ENCODE assay signal across 8 cellular contexts in genomic region chr2:55134316-55134706, GRCh38.
DNase-seq lines count a peak whose midpoint lies in the region; ATAC-seq and TF ChIP-seq lines count a peak whose summit lies in the region.

No MANE protein-coding gene starts in this region.

- no peaks in the 10 kb centered on the region for H3K9me3 ChIP-seq in colonic mucosa
- no peaks in the 10 kb centered on the region for H3K9me3 ChIP-seq in osteoblast (ENCODE audit: low read depth, low read length)

- no peaks in the 10 kb centered on the region for H4K20me1 ChIP-seq in osteoblast (ENCODE audit: insufficient read depth, low read length)

- H3K27me3 ChIP-seq in GM06990 (replicated peaks; ENCODE audit: control insufficient read depth, insufficient read depth, low read length) (no peaks in the 10 kb centered on the region), HL-60 (ENCODE audit: insufficient read depth, poor library complexity, severe bottlenecking) (no peaks in the 10 kb centered on the region), colonic mucosa (no peaks in the 10 kb centered on the region), osteoblast (ENCODE audit: insufficient read depth, low read length) (no peaks in the 10 kb centered on the region)

- H3K36me3 ChIP-seq in GM06990 (ENCODE audit: control insufficient read depth, insufficient read depth, low read length) (no peaks in the 10 kb centered on the region), colonic mucosa (no peaks in the 10 kb centered on the region), osteoblast (ENCODE audit: insufficient read depth, low read length) (no peaks in the 10 kb centered on the region)

- TF ChIP-seq CTCF in GM06990 (IDR thresholded peaks at IDR 0.05; ENCODE audit: insufficient read depth, low read length, poor library complexity, severe bottlenecking) (no peak), HL-60 (IDR thresholded peaks at IDR 0.05; ENCODE audit: insufficient read depth, low read length) (no peak), colonic mucosa (IDR thresholded peaks at IDR 0.05) (no peak), osteoblast (IDR thresholded peaks at IDR 0.05; ENCODE audit: extremely low read depth, low read depth, low read length) (no peak)

- ATAC-seq in left lobe of liver, result no peak

- H3K4me2 ChIP-seq in osteoblast (ENCODE audit: insufficient read depth, low read length), result peak overlapping the region; percentile 78

- intact Hi-C loops in colonic mucosa (cut with DNase I), result no loop called here

- H3K4me3 ChIP-seq in GM06990 (replicated peaks; ENCODE audit: low read depth, low read length), result no peak overlapping the region
- H3K4me3 ChIP-seq in HL-60 (replicated peaks; ENCODE audit: insufficient read depth, low read length), result no peak overlapping the region
- no peak overlapping the region for H3K4me3 ChIP-seq in colonic mucosa
- peak overlapping the region; percentile 4 for H3K4me3 ChIP-seq in osteoblast (ENCODE audit: insufficient read depth, low read length)

- H3K4me1 ChIP-seq in colonic mucosa (no peaks in the 10 kb centered on the region), osteoblast (ENCODE audit: insufficient read depth, low read length) (peaks cover 10% of the 10 kb centered on the region)

- H3K27ac ChIP-seq in HL-60 (replicated peaks) (peak overlapping the region; percentile 64), colonic mucosa (peak overlapping the region; percentile 58), osteoblast (ENCODE audit: low read depth, low read length) (peak overlapping the region; percentile 78)

- peak overlapping the region; percentile 13 to 39 for H3K9ac ChIP-seq in colonic mucosa (ENCODE audit: low read depth in 2 of 2, low read length in 2 of 2)

- no peaks in the 10 kb centered on the region for H3K79me2 ChIP-seq in osteoblast (ENCODE audit: insufficient read depth, low read length)

- DNase-seq in GM06990 (ENCODE audit: extremely low read depth, insufficient read length) (peak; percentile 30), HL-60 (ENCODE audit: low read depth in 1 of 2, low spot score in 1 of 2) (no peak), colonic mucosa (no peak), osteoblast (ENCODE audit: insufficient read length, low spot score, missing footprints) (no peak), HPDE6-E6E7 (ENCODE audit: extremely low spot score) (no peak), HCEC 1CT (no peak), A172 (ENCODE audit: low spot score) (no peak), left lobe of liver (ENCODE audit: low spot score) (no peak)

- peak overlapping the region; percentile 79 for H2AFZ ChIP-seq in osteoblast (ENCODE audit: low read length)
